In the genomic region with DNA sequence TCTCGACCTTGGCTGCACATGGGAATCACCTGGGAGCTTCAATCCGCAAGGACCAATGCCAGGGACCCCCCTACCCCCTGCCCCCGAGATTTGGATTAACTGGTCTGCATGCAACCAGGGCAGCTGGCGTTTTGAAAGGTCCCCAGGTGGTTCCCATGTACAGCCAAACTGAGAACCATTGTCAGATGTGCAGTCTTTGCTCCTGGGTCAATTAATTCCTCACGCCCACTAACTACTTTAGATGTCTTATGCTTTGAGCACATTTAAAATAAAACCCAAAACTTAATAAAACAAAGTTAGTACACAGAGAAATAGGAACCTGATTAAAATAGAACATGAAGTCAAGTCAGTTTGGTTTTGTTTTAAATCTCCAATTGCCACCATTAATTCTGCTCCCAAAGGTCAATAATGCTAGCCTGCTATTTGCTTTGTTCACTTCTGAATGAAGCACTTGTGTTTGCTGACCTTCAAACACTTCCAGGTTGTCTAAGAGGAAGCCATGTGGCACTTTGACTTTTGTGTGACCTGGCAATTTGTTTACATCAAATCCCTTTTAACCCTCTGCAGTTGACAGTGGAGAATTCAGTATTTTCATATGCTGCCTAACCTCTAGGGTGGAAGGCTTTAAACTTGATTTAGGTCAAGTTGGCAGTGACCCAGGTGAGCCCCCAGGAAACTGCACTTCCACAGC, we compare ENCODE assay signal across 1 cellular context.
TF ChIP-seq lines count a peak whose summit lies in the region.

No MANE protein-coding gene starts in this region.

TF ChIP-seq in H1, 55 proteins besides CTCF, POLR2A, EP300 and RAD21:
- TF ChIP-seq KDM1A (IDR thresholded peaks at IDR 0.05; ENCODE audit: borderline replicate concordance, low read length), result no peak
- no peak for TF ChIP-seq GTF2F1 (IDR thresholded peaks at IDR 0.05; ENCODE audit: borderline replicate concordance, low read depth, low read length)
- no peak for TF ChIP-seq CHD2 (IDR thresholded peaks at IDR 0.05; ENCODE audit: low read length)
- TF ChIP-seq, protein P1, sequence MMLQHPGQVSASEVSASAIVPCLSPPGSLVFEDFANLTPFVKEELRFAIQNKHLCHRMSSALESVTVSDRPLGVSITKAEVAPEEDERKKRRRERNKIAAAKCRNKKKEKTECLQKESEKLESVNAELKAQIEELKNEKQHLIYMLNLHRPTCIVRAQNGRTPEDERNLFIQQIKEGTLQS (IDR thresholded peaks at IDR 0.05; ENCODE audit: insufficient read depth, low read depth, low read length), result no peak
- no peak for TF ChIP-seq USF2 (IDR thresholded peaks at IDR 0.05; ENCODE audit: low read length)
- no peak for TF ChIP-seq CBX5 (IDR thresholded peaks at IDR 0.05; ENCODE audit: low read depth, low read length)
TF ChIP-seq in H1: peak in this region for 0.
